1 cellular context compared by ENCODE assay signal in the genomic region with DNA sequence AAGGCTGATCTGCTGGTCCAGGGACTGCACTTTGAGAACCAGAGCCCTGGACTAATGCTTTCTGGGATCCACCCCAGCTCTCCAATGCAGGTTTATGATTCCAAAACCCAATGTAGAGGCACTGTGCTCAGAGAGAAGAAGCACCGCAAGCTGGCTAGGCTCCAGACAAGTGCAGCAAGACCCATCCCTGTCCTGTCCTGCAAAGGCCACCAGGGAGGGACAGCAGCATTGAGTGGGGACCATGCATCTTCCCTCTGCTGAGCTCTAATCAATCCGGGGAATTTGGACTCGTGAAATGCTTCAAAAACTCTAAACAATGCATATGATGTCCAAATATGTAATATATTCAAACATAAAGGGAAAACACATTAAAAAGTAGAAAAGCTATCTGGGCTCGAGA.
TF ChIP-seq lines count a peak whose summit lies in the region.

No MANE protein-coding gene starts in this region.

TF ChIP-seq in K562, 482 proteins besides CTCF, POLR2A, EP300 and RAD21 (continued from another document):
- TF ChIP-seq DEAF1 (CRISPR knock-in tag; IDR thresholded peaks at IDR 0.05) = no peak
